In the genomic region with DNA sequence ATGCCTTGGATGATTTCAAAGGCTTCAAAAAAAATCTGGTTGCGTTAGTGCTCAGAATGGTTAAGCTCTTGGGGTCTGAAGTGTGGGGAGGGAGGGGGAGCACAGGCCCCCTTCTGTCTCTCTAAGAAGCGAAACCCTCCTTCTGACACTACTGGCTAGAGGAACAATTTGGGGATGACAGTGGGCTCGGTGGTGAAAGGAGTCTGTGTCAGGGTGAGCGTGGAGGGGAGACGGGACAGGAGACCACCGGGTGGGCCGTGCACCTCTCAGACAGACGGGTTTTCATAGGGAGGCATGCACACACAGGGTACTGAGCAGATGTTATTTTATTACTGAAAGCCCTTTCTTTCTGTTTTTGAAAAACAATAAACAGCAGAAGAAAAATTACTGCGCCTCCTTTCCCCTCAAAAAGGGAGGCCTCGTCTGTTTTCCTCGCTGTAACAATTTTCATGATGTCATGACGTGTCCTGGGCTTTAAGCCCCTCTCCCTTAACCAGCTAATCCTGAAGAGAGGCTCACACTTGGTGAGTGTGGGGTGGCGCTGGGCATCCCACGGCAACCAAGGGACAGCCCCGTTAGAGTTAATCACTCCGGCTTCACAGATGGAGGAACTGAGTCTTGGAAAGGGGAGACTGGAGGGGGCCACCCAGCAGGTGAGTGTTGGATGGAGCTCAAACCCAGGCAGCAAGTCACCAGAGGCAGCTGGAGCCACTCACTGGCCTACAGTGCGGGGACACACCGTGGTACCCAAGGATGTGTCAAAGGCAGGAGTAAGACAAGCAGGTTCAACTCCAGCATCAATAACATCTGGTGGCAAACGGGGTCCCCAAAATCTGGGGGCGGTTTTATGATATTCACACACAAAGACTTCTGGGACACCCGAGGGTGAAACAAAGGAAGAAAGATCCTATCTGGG, we compare ENCODE assay signal across 9 cellular contexts. TPM values are rescaled to one million over a fixed set of nuclear protein-coding genes. Genes with fewer than 3 reads are reported as not detected.
DNase-seq lines count a peak whose midpoint lies in the region; ATAC-seq and TF ChIP-seq lines count a peak whose summit lies in the region.
"Had no signal": no experiment of that assay in that cellular context is flagged by ENCODE, and none has a peak within 500 bp of the region (broad histone marks: within the 10 kb centered on the region; RNA-seq: fewer than 3 reads in every experiment).

No MANE protein-coding gene starts in this region.

- no peaks in the 10 kb centered on the region; the same call in 1 of the 2 replicates for H4K20me1 ChIP-seq in OCI-LY3 (ENCODE audit: insufficient read depth, low read length)

- POLR2A ChIA-PET in BJ (lab: Charles Lee), result no interaction called here

- ATAC-seq in GM19467 (IDR thresholded peaks at IDR 0.05; ENCODE audit: unreplicated experiment) (peak; percentile 8), left colon (no peak), HG03439 (IDR thresholded peaks at IDR 0.05; ENCODE audit: unreplicated experiment) (no peak)
- ATAC-seq: HCT116 had no signal

- peaks cover 5% of the 10 kb centered on the region; the same call in 1 of the 2 replicates for H3K36me3 ChIP-seq in BJ (ENCODE audit: control insufficient read depth, insufficient read depth, low read length)
- H3K36me3 ChIP-seq in OCI-LY3 (replicated peaks; ENCODE audit: low read depth, low read length), result peaks cover 47% of the 10 kb centered on the region
- peaks cover 0 to 60% (median 0%) of the 10 kb centered on the region in 3 donors for H3K36me3 ChIP-seq in tibial nerve

- H3K27ac ChIP-seq in OCI-LY3 (ENCODE audit: low read length), result peak overlapping the region; percentile 76
- peak overlapping the region; percentile 37 to 80 (median 65) for H3K27ac ChIP-seq in tibial nerve

- H3K4me3 ChIP-seq in BJ (ENCODE audit: low read depth, low read length), result peak overlapping the region; percentile 17; the same call in 1 of the 2 replicates
- peak overlapping the region; percentile 72 for H3K4me3 ChIP-seq in OCI-LY3 (ENCODE audit: low read length)
- peak overlapping the region; percentile 26 to 28 for H3K4me3 ChIP-seq in foreskin fibroblast (ENCODE audit: low read depth in 1 of 2, low read length in 2 of 2)
- peak overlapping the region in 3 of 4 donors; percentile 19 to 32 (median 28) for H3K4me3 ChIP-seq in tibial nerve

- H3K4me2 ChIP-seq in OCI-LY3 (ENCODE audit: low read length), result peak overlapping the region; percentile 93

- TF ChIP-seq EP300 in tibial nerve (IDR thresholded peaks at IDR 0.05), result no peak

- H2AFZ ChIP-seq in OCI-LY3 (ENCODE audit: low read depth, low read length), result no peak overlapping the region

- H3K4me1 ChIP-seq in OCI-LY3 (ENCODE audit: low read length) (peaks cover 31% of the 10 kb centered on the region), tibial nerve (peaks cover 0 to 69% (median 33%) of the 10 kb centered on the region in 4 donors)

- H3K27me3 ChIP-seq in BJ (ENCODE audit: control insufficient read depth, insufficient read depth, low read length) (no peaks in the 10 kb centered on the region), OCI-LY3 (ENCODE audit: low read depth, low read length) (no peaks in the 10 kb centered on the region), tibial nerve (no peaks in the 10 kb centered on the region)

- no peaks in the 10 kb centered on the region for H3K79me2 ChIP-seq in OCI-LY3 (ENCODE audit: low read length)

- 43 to 52% methylated on average over 21 of the region's 21 CpGs for WGBS in tibial nerve, 2 donors

- intact Hi-C loops in left colon (cut with DNase I, micrococcal nuclease), result no loop called here

- no peak for TF ChIP-seq CTCF in BJ (IDR thresholded peaks at IDR 0.05; ENCODE audit: insufficient read depth, low read depth, low read length)
- no peak for TF ChIP-seq CTCF in OCI-LY3 (IDR thresholded peaks at IDR 0.05; ENCODE audit: low read depth, low read length)
- TF ChIP-seq CTCF in foreskin fibroblast (IDR thresholded peaks at IDR 0.05; ENCODE audit: low read depth, low read length), result no peak
- no peak for TF ChIP-seq CTCF in tibial nerve (IDR thresholded peaks at IDR 0.05)

- CTCF ChIA-PET in BJ (lab: Yijun Ruan, JAX), result interaction anchor here (0.7 to 1.1 kb wide), 3 partner anchors 12 to 755 kb away, joined by 3 read pairs; no protein-coding TSS in a partner anchor

- TF ChIP-seq POLR2A in tibial nerve (IDR thresholded peaks at IDR 0.05), result no peak

- H3K9me3 ChIP-seq in OCI-LY3 (ENCODE audit: insufficient read depth, low read length) (no peaks in the 10 kb centered on the region), tibial nerve (no peaks in the 10 kb centered on the region)

- DNase-seq in BJ (ENCODE audit: low read depth) (no peak), foreskin fibroblast (no peak), tibial nerve (ENCODE audit: low spot score in 2 of 2) (no peak), left colon (no peak), NK-92 (lab: John Stamatoyannopoulos, UW; ENCODE audit: unreplicated experiment) (no peak)

- peak overlapping the region; percentile 57; the same call in 1 of the 2 replicates for H3K9ac ChIP-seq in OCI-LY3 (ENCODE audit: low read length)

RNA-seq across cellular contexts. Expression of gene PTCH1, which starts 53.4 kb away (rescaled TPM):
- polyA plus RNA-seq in BJ (2011; rRNA removed), result 1.5 and 2.8 TPM in 2 replicates
- 6.1 and 6.5 TPM in 2 replicates for polyA minus RNA-seq in BJ (2011; rRNA and poly(A)+ RNA removed)
- 100 to 1,000 TPM in 1 of 4 donors, 10 to 100 TPM in 3; 39.0 to 173 (median 86.6) TPM for total RNA-seq in tibial nerve
- total RNA-seq in left colon, result 10 to 100 TPM; 18.6 to 35.4 TPM

Comparison
In these comparisons a context has a peak if more than half of its experiments do, and no peak if none do; other contexts are left out.
1. H3K4me3 ChIP-seq: peak in every context shown above with its lines; median percentile 72 in OCI-LY3; 28 in tibial nerve; 27 in foreskin fibroblast; 17 in BJ.